ENCODE assay signal across 8 cellular contexts in genomic region chr5:146446861-146447733, GRCh38. TPM values are rescaled to one million over a fixed set of nuclear protein-coding genes. Genes with fewer than 3 reads are reported as not detected.
DNase-seq lines count a peak whose midpoint lies in the region; ATAC-seq and TF ChIP-seq lines count a peak whose summit lies in the region.

Gene TCERG1 (plus strand): TSS chr5:146447333. CDS start chr5:146447350, 17 bp downstream.

- no peaks in the 10 kb centered on the region for H3K9me3 Mint-ChIP-seq in IgD-negative memory B cell

- no peaks in the 10 kb centered on the region for H3K9me3 ChIP-seq in mucosa of rectum (ENCODE audit: control insufficient read depth in 2 of 2, low read length in 2 of 2)

- peaks cover 29 to 33% (median 32%) of the 10 kb centered on the region in 3 donors for H3K4me1 Mint-ChIP-seq in IgD-negative memory B cell

- H3K27me3 ChIP-seq in mucosa of rectum (ENCODE audit: control insufficient read depth in 2 of 2, insufficient read depth in 2 of 2, low read length in 2 of 2), result no peaks in the 10 kb centered on the region

- H3K27ac Mint-ChIP-seq in IgD-negative memory B cell, result peak within 1 kb of the TSS; percentile 87 to 99 (median 99)

- peak within 1 kb of the TSS; percentile 96 for H3K4me3 ChIP-seq in epithelial cell of proximal tubule (ENCODE audit: low read depth, low read length)
- H3K4me3 ChIP-seq in mucosa of rectum (ENCODE audit: low read length in 2 of 2), result peak within 1 kb of the TSS; percentile 92 to 100

- H3K27ac ChIP-seq in mucosa of rectum (ENCODE audit: low read depth in 2 of 2, low read length in 2 of 2), result peak within 1 kb of the TSS; percentile 88 to 93

- peak; percentile 69 for TF ChIP-seq CTCF in epithelial cell of proximal tubule (conservative IDR thresholded peaks at IDR 0.05; ENCODE audit: low read depth, low read length)

- H3K36me3 ChIP-seq in mucosa of rectum (ENCODE audit: control insufficient read depth in 2 of 2, insufficient read depth in 2 of 2, low read length in 2 of 2), result no peaks in the 10 kb centered on the region

- peaks cover 2% of the 10 kb centered on the region for H3K36me3 Mint-ChIP-seq in IgD-negative memory B cell

- peak within 1 kb of the TSS; percentile 95 to 97 for H3K9ac ChIP-seq in mucosa of rectum (ENCODE audit: low read depth in 1 of 2, low read length in 2 of 2)

- no peaks in the 10 kb centered on the region for H3K27me3 Mint-ChIP-seq in IgD-negative memory B cell

- peak; percentile 98 for ATAC-seq in GM21528 (IDR thresholded peaks at IDR 0.05; ENCODE audit: low FRiP score, unreplicated experiment)

- H3K4me3 Mint-ChIP-seq in IgD-negative memory B cell, result peak within 1 kb of the TSS; percentile 90 to 100 (median 98)

- DNase-seq in DMS114 treated with DMSO at 0.1 percent for 48 hours (lab: John Stamatoyannopoulos, UW; ENCODE audit: unreplicated experiment), result peak; percentile 99
- peak; percentile 86 for DNase-seq in OCI-M2 (lab: John Stamatoyannopoulos, UW; ENCODE audit: unreplicated experiment)
- peak; percentile 92 for DNase-seq in activated T-cell treated with anti-CD3 and anti-CD28 coated beads for 48 hours (ENCODE audit: low read depth)
- DNase-seq in epithelial cell of proximal tubule (ENCODE audit: low read depth), result peak; percentile 98
- DNase-seq in stimulated activated CD8-positive, alpha-beta memory T cell treated with anti-CD3 and anti-CD28 coated beads, Interleukin-7, amount 100 ng/mL, for 1 hour (ENCODE audit: low read depth in 2 of 2), result peak; percentile 91

- H3K4me1 ChIP-seq in mucosa of rectum (ENCODE audit: control insufficient read depth in 2 of 2, insufficient read depth in 2 of 2, low read length in 2 of 2), result peaks cover 27 to 30% of the 10 kb centered on the region in 2 donors

RNA-seq across cellular contexts. Expression of gene TCERG1, which starts in this region (rescaled TPM):
- polyA plus RNA-seq in IgD-negative memory B cell, result 41.3 TPM
- 43.7 and 60.0 TPM in 2 replicates for total RNA-seq in epithelial cell of proximal tubule

Comparison
In these comparisons a context has a peak if more than half of its experiments do, and no peak if none do; other contexts are left out.
1. Peak in every context shown above with its lines: DNase-seq, ATAC-seq, H3K4me3 ChIP-seq and H3K27ac ChIP-seq.